In the genomic region with DNA sequence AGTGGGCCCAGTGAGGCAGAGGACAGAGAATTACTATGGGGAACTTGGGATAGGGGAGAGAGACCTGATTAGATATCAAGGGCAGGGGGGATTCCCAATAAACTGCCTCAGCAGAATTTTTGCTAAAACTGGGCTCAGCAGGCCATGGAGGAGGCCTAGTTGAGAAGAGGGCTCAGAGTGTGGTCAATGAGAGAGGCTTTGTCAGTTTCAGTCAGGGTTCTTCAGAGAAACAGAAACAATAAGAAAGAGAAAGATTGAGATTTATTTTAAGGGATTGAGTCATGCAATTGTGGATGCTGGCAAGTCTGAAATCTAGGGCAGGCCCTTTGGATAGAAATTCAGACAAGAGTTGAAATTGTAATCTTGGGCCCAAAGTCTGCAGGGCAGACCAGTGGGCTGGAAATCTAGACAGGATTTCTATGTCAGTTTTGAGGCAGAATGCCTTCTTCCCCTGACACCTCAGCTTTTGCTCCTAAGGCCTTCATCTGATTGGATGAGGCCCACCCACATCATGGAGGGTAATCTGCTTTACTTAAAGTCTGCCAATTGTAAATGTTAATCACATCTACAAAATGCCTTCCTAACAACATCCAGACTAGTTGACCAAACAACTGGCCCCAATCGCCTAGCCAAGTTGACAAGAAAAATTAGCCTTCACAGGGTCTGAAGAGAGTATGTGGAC, we compare ENCODE assay signal across 15 cellular contexts. TPM values are rescaled to one million over a fixed set of nuclear protein-coding genes. Genes with fewer than 3 reads are reported as not detected.
A peak's percentile ranks its signal among the peaks of the same experiment; 100 is the strongest.
DNase-seq lines count a peak whose midpoint lies in the region; ATAC-seq and TF ChIP-seq lines count a peak whose summit lies in the region.
"Had no signal": no experiment of that assay in that cellular context is flagged by ENCODE, and none has a peak within 500 bp of the region (broad histone marks: within the 10 kb centered on the region; RNA-seq: fewer than 3 reads in every experiment).

No MANE protein-coding gene starts in this region.

- no peak for TF ChIP-seq POLR2A in body of pancreas (IDR thresholded peaks at IDR 0.05)

- no peak overlapping the region for H3K4me3 Mint-ChIP-seq in T-helper 17 cell
- H3K4me3 Mint-ChIP-seq: mesothelial cell of epicardium had no signal

- in situ Hi-C loops in ACHN (cut with HindIII; ENCODE audit: low pct_ligation_motif_present, low pct_unique_long_range_greater_than_20kb, low sequenced_read_pairs): no loop called here

- H3K36me3 Mint-ChIP-seq in T-helper 17 cell (ENCODE audit: low read depth): peaks cover 2% of the 10 kb centered on the region
- H3K36me3 Mint-ChIP-seq: mesothelial cell of epicardium had no signal

- peak; percentile 26 for DNase-seq in GM10266 (ENCODE audit: extremely low spot score)
- no peak for DNase-seq in T-helper 17 cell
- DNase-seq in MV-4-11 (lab: John Stamatoyannopoulos, UW): no peak
- DNase-seq in body of pancreas: no peak
- DNase-seq in NCI-H345 treated with DMSO at 0.1 percent for 48 hours (lab: John Stamatoyannopoulos, UW; ENCODE audit: unreplicated experiment): no peak
- no peak for DNase-seq in ACHN
- DNase-seq: H7, KG1, NCI-H524, right lobe of liver, SW 1271 had no signal

- no peak overlapping the region for H3K4me3 ChIP-seq in body of pancreas
- H3K4me3 ChIP-seq: BLaER1, right lobe of liver had no signal

- no peak for TF ChIP-seq CTCF in GM10266 (IDR thresholded peaks at IDR 0.05; ENCODE audit: control insufficient read depth, insufficient read depth, low read depth, missing control alignments)
- no peak for TF ChIP-seq CTCF in body of pancreas (IDR thresholded peaks at IDR 0.05)

- H3K36me3 ChIP-seq in body of pancreas (replicated peaks in 1 of 2; ENCODE audit: insufficient read depth in 1 of 2, low read depth in 2 of 2): no peaks in the 10 kb centered on the region
- H3K36me3 ChIP-seq: BLaER1, right lobe of liver had no signal

- 67 to 83% methylated on average over 1 of the region's 1 CpG for WGBS in body of pancreas, 2 donors

- no peaks in the 10 kb centered on the region for H3K9me3 ChIP-seq in T-helper 17 cell (ENCODE audit: control insufficient read depth, low read length, poor library complexity, severe bottlenecking)
- no peaks in the 10 kb centered on the region for H3K9me3 ChIP-seq in body of pancreas
- H3K9me3 ChIP-seq: BLaER1, right lobe of liver had no signal

- no peak overlapping the region for H3K27ac ChIP-seq in body of pancreas
- H3K27ac ChIP-seq: BLaER1, right lobe of liver had no signal

- ATAC-seq in GM19043 (IDR thresholded peaks at IDR 0.05; ENCODE audit: low read depth, unreplicated experiment) (peak; percentile 72), HG02852 (IDR thresholded peaks at IDR 0.05; ENCODE audit: unreplicated experiment) (peak; percentile 76), T-helper 17 cell (no peak), body of pancreas (no peak)
- ATAC-seq: right lobe of liver had no signal

- intact Hi-C loops in body of pancreas (cut with DNase I): no loop called here

- peaks cover 7% of the 10 kb centered on the region for H3K27me3 Mint-ChIP-seq in T-helper 17 cell

- H3K27ac Mint-ChIP-seq in T-helper 17 cell: peak overlapping the region; percentile 37
- H3K27ac Mint-ChIP-seq: mesothelial cell of epicardium had no signal

- H3K4me1 Mint-ChIP-seq in T-helper 17 cell: no peaks in the 10 kb centered on the region
- H3K4me1 Mint-ChIP-seq: mesothelial cell of epicardium had no signal

- no peaks in the 10 kb centered on the region for H3K27me3 ChIP-seq in body of pancreas
- H3K27me3 ChIP-seq: right lobe of liver had no signal

- H3K4me1 ChIP-seq in body of pancreas: no peaks in the 10 kb centered on the region
- H3K4me1 ChIP-seq: BLaER1, right lobe of liver had no signal

RNA-seq across cellular contexts. Expression of a gene that starts 33.5 kb away (rescaled TPM):
- 100 to 1,000 TPM; 137 to 138 TPM for total RNA-seq in T-helper 17 cell
- 10 to 100 TPM; 14.5 to 20.0 TPM for total RNA-seq in body of pancreas

RNA-seq across cellular contexts. Expression of a gene that starts 50.1 kb away (rescaled TPM):
- total RNA-seq in T-helper 17 cell: not detected
- not detected for total RNA-seq in body of pancreas
- total RNA-seq: H7, mesothelial cell of epicardium, right lobe of liver had no signal

RNA-seq across cellular contexts. Expression of a gene that starts 53.6 kb away (rescaled TPM):
- not detected for total RNA-seq in T-helper 17 cell
- not detected for total RNA-seq in body of pancreas
- total RNA-seq: H7, mesothelial cell of epicardium, right lobe of liver had no signal

Comparison
In these comparisons a context has a peak if more than half of its experiments do, and no peak if none do; other contexts are left out.
1. ATAC-seq: peak in GM19043 (single experiment) and HG02852 (single experiment); none in T-helper 17 cell (single experiment) and body of pancreas (single experiment).
2. RNA of a gene that starts 33.5 kb away (total RNA-seq): 137 to 138 TPM in T-helper 17 cell; 14.5 to 20.0 TPM in body of pancreas; every median in the first group is over 4 times any median in the second.